8 cellular contexts compared by ENCODE assay signal in the genomic region with DNA sequence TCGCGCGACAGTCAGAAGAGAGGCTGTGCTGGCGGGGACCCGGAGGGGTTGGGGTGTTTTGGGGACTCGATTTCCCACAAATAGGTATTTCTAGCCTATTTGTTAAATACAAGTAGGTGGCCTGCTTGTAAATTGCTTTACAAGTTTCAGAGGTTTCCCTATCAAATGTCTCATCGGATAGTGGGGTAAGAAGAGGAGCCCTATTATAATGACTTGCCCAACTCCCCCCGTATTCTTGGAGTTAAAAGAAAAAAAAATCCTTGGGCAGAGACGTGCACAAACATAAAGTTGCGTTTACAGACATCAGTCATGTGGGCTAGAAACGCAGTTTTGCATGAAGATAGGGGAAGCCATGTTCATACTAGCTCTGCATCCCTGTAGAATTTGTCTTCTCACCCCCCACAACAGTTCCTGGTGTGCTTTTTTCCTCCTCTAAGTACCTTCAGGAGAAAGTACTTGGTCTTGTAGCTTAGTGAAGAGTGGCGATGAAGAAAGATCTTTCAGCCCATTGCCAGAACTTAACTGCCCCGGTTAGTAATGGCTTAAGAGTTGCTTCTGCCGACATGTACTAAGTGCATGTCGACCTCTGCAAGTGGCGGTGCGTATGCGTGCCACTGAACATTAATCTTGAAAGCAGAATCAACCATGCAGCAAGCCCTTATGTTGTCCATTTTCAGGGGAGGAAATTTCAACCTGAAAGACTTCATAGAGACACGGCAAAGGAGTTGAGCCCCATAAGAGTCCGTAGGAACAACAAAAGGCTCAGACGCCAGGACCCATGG. TPM values are rescaled to one million over a fixed set of nuclear protein-coding genes. Genes with fewer than 3 reads are reported as not detected.
DNase-seq lines count a peak whose midpoint lies in the region; ATAC-seq, FAIRE-seq and TF ChIP-seq lines count a peak whose summit lies in the region.

No MANE protein-coding gene starts in this region.

- no peak overlapping the region for H2BK12ac ChIP-seq in H9 (ENCODE audit: insufficient read length, low read depth, low read length)

- H3K9ac ChIP-seq in H9 (ENCODE audit: extremely low read depth, insufficient read length, low read length) (no peak overlapping the region), HepG2 (ENCODE audit: insufficient read depth, low read depth, low read length) (peak overlapping the region; percentile 66)

- H4K5ac ChIP-seq in H9 (ENCODE audit: insufficient read length, low read depth, low read length), result no peak overlapping the region

- H3K36me3 Mint-ChIP-seq in Caco-2 (ENCODE audit: insufficient read depth, unreplicated experiment) (peaks cover 34% of the 10 kb centered on the region), H9 (ENCODE audit: insufficient read depth in 1 of 3, low read depth in 3 of 3) (peaks cover 15 to 26% (median 18%) of the 10 kb centered on the region in 3 experiments)
- peaks cover 13% of the 10 kb centered on the region for H3K36me3 Mint-ChIP-seq in activated naive CD8-positive, alpha-beta T cell

- H3K4me1 Mint-ChIP-seq in Caco-2 (ENCODE audit: low read depth, unreplicated experiment), result peaks cover 21% of the 10 kb centered on the region
- peaks cover 33 to 36% of the 10 kb centered on the region in 2 experiments for H3K4me1 Mint-ChIP-seq in H9
- H3K4me1 Mint-ChIP-seq in activated naive CD8-positive, alpha-beta T cell (ENCODE audit: low read depth), result peaks cover 44% of the 10 kb centered on the region

- H3K4me2 ChIP-seq in H9 (ENCODE audit: insufficient read depth, insufficient read length, low read length), result peak overlapping the region; percentile 45
- H3K4me2 ChIP-seq in HepG2 (ENCODE audit: low read depth, low read length), result peak overlapping the region; percentile 71

- H3K4me3 ChIP-seq in Caco-2 (ENCODE audit: low read depth, low read length) (peak overlapping the region; percentile 45), HepG2 (replicated peaks in 1 of 3; ENCODE audit: insufficient read depth in 1 of 3, low read depth in 2 of 3, low read length in 3 of 3) (peak overlapping the region; percentile 40 to 66 (median 45); a peak in 5 of 6 replicates), vagina (peak overlapping the region; percentile 73 to 91)

- POLR2A ChIA-PET in Caco-2 (lab: Charles Lee), result interaction anchor here (0.9 to 1.0 kb wide), 4 partner anchors 8 to 62 kb away, joined by 3 to 11 read pairs (median 4); partner anchors contain the start of gene BAG3
- POLR2A ChIA-PET in HepG2 (lab: Yijun Ruan, JAX), result interaction anchor here (0.6 to 1.3 kb wide), 9 partner anchors 11 to 128 kb away, joined by 3 to 11 read pairs (median 4); partner anchors contain the start of genes BAG3 and INPP5F

- no peak overlapping the region for H2AK5ac ChIP-seq in H9 (ENCODE audit: insufficient read length, low read length)

- H3K18ac ChIP-seq in H9 (ENCODE audit: insufficient read length, low read depth, low read length), result no peak overlapping the region

- no peak overlapping the region for H3K14ac ChIP-seq in H9 (ENCODE audit: insufficient read depth, low read length)

- ATAC-seq in HepG2, result no peak

- H2BK15ac ChIP-seq in H9 (ENCODE audit: low read depth, low read length), result no peak overlapping the region

- CTCF ChIA-PET in Caco-2 (lab: Charles Lee) (interaction anchor here (0.6 to 1.5 kb wide), 3 partner anchors 11 to 179 kb away, joined by 3 to 9 read pairs (median 8); no protein-coding TSS in a partner anchor), HepG2 (lab: Yijun Ruan, JAX; ENCODE audit: low intra/inter-chr PET ratio, low total read pairs) (no interaction called here)

- TF ChIP-seq POLR2A in HepG2 (IDR thresholded peaks at IDR 0.05; ENCODE audit: insufficient read depth in 1 of 2, low read depth in 2 of 2, low read length in 2 of 2), result no peak
- no peak for TF ChIP-seq POLR2A in vagina (IDR thresholded peaks at IDR 0.05)

- no peak overlapping the region for H3K23ac ChIP-seq in H9 (ENCODE audit: insufficient read length, low read depth, low read length)

- H2BK20ac ChIP-seq in H9 (ENCODE audit: low read depth, low read length, poor library complexity, severe bottlenecking), result no peak overlapping the region

- H3K27ac Mint-ChIP-seq in Caco-2 (ENCODE audit: unreplicated experiment) (peak overlapping the region; percentile 94), H9 (peak overlapping the region; percentile 61 to 99 (median 80); a peak in 6 of 7 replicates)
- peak overlapping the region; percentile 97 for H3K27ac Mint-ChIP-seq in activated naive CD8-positive, alpha-beta T cell

- H3K9me3 Mint-ChIP-seq in Caco-2 (ENCODE audit: unreplicated experiment) (no peaks in the 10 kb centered on the region), H9 (peaks cover 7 to 8% of the 10 kb centered on the region in 2 experiments)
- no peaks in the 10 kb centered on the region for H3K9me3 Mint-ChIP-seq in activated naive CD8-positive, alpha-beta T cell (ENCODE audit: low read depth)

- H3T11ph ChIP-seq in H9 (ENCODE audit: low read length), result no peak overlapping the region

- no peak overlapping the region for H4K8ac ChIP-seq in H9 (replicated peaks; ENCODE audit: insufficient read length, low read depth, low read length)

- H3K56ac ChIP-seq in H9 (ENCODE audit: insufficient read length, low read depth, low read length), result no peak overlapping the region

- intact Hi-C loops in Caco-2 (cut with micrococcal nuclease; ENCODE audit: unreplicated experiment), result loop anchor here (1.0 to 10.0 kb wide), 3 partner anchors 91 to 295 kb away; partner anchors contain the start of genes MCMBP and SEC23IP
- intact Hi-C loops in HepG2 (cut with micrococcal nuclease; ENCODE audit: unreplicated experiment), result loop anchor here (10.0 kb wide), 1 partner anchor 127 kb away; the partner anchor contains the start of gene INPP5F
- intact Hi-C loops in vagina (cut with DNase I), result loop anchor here (5.0 kb wide), 1 partner anchor 55 kb away; the partner anchor contains the start of gene BAG3

- no peak for TF ChIP-seq RAD21 in HepG2 (CRISPR knock-in tag; IDR thresholded peaks at IDR 0.05)

- DNase-seq in Caco-2 (no peak), H9 (no peak), HepG2 (ENCODE audit: low spot score) (no peak), vagina (ENCODE audit: extremely low spot score in 2 of 2) (no peak), T1000 (lab: John Stamatoyannopoulos, UW) (no peak), mucosa of gallbladder (ENCODE audit: low spot score) (no peak)
- no peak for DNase-seq in central memory CD4-positive, alpha-beta T cell

- H3K27me3 ChIP-seq in Caco-2 (replicated peaks; ENCODE audit: control insufficient read depth, insufficient read depth, low read length), result no peaks in the 10 kb centered on the region
- H3K27me3 ChIP-seq in H9 (ENCODE audit: insufficient read depth, low read length), result no peaks in the 10 kb centered on the region
- H3K27me3 ChIP-seq in HepG2 (ENCODE audit: control insufficient read depth in 1 of 2, insufficient read depth in 2 of 2, low read length in 2 of 2), result no peaks in the 10 kb centered on the region; a peak in 1 of 5 replicates
- no peaks in the 10 kb centered on the region for H3K27me3 ChIP-seq in vagina

- H3K9me3 ChIP-seq in Caco-2 (no peaks in the 10 kb centered on the region), H9 (ENCODE audit: control insufficient read depth, low read depth, low read length) (no peaks in the 10 kb centered on the region), HepG2 (ENCODE audit: low read length) (0 out of 2 replicates have a peak, but pooled peaks cover 5% of the 10 kb centered on the region), vagina (no peaks in the 10 kb centered on the region)

- H4K20me1 ChIP-seq in H9 (ENCODE audit: control insufficient read depth, insufficient read depth, insufficient read length) (no peaks in the 10 kb centered on the region), HepG2 (ENCODE audit: insufficient read depth, low read length) (peaks cover 30% of the 10 kb centered on the region)

- H3K27ac ChIP-seq in H9 (ENCODE audit: insufficient read length, low read depth, low read length) (no peak overlapping the region), HepG2 (ENCODE audit: extremely low read length, insufficient read depth, low read length) (peak overlapping the region; percentile 63), vagina (peak overlapping the region; percentile 98)

- TF ChIP-seq CTCF in Caco-2 (IDR thresholded peaks at IDR 0.05; ENCODE audit: insufficient read depth in 1 of 2, low read depth in 1 of 2, low read length in 1 of 2, severe bottlenecking in 1 of 2, unreplicated experiment in 1 of 2) (no peak), H9 (conservative IDR thresholded peaks at IDR 0.05) (no peak), HepG2 (CRISPR knock-in tag; IDR thresholded peaks at IDR 0.05) (no peak), vagina (IDR thresholded peaks at IDR 0.05) (peak in 1 of 3 experiments; percentile 11)

- H2AFZ ChIP-seq in H9 (ENCODE audit: low read length) (no peak overlapping the region), HepG2 (ENCODE audit: low read length) (no peak overlapping the region)

- H3K4me1 ChIP-seq in Caco-2 (peaks cover 32% of the 10 kb centered on the region), H9 (ENCODE audit: insufficient read depth, low read length) (peaks cover 4% of the 10 kb centered on the region; the same call in 1 of the 2 replicates), HepG2 (ENCODE audit: insufficient read depth, low read length) (peaks cover 37% of the 10 kb centered on the region), vagina (peaks cover 38% of the 10 kb centered on the region)

- H4K91ac ChIP-seq in H9 (ENCODE audit: insufficient read length, low read depth, low read length), result no peak overlapping the region

- TF ChIP-seq EP300 in HepG2 (IDR thresholded peaks at IDR 0.05; ENCODE audit: low read depth in 2 of 2, low read length in 2 of 2), result no peak
- TF ChIP-seq EP300 in HepG2 (CRISPR knock-in tag; IDR thresholded peaks at IDR 0.05; ENCODE audit: borderline replicate concordance), result no peak

- H2BK5ac ChIP-seq in H9 (ENCODE audit: insufficient read length, low read length), result no peak overlapping the region

- H3K79me2 ChIP-seq in H9 (ENCODE audit: insufficient read depth, low read length) (peaks cover 32% of the 10 kb centered on the region; the same call in 1 of the 2 replicates), HepG2 (ENCODE audit: insufficient read depth, low read length) (peaks cover 36% of the 10 kb centered on the region)

- BruUV-seq in Caco-2 (replicated peaks; lab: Mats Ljungman, UMichigan) (TSS peak; percentile 74), HepG2 (replicated peaks; lab: Mats Ljungman, UMichigan) (TSS peak; percentile 70)

- in situ Hi-C loops in HepG2 (cut with HindIII; ENCODE audit: extremely low pct_ligation_motif_present, low pct_unique_long_range_greater_than_20kb), result no loop called here

- H3K36me3 ChIP-seq in Caco-2 (ENCODE audit: control insufficient read depth, insufficient read depth, low read length) (no peaks in the 10 kb centered on the region), HepG2 (replicated peaks in 1 of 2; ENCODE audit: control insufficient read depth in 1 of 2, insufficient read depth in 2 of 2, low read length in 2 of 2) (no peaks in the 10 kb centered on the region; a peak in 1 of 5 replicates), vagina (no peaks in the 10 kb centered on the region)

- no CpG with 5 or more reads among the region's 21 CpGs for WGBS in H9 (ENCODE audit: extremely low coverage, insufficient read length, low lambda C conversion rate)
- WGBS in HepG2 (ENCODE audit: low lambda C conversion rate), result 71% methylated on average over 16 of the region's 21 CpGs

- no peak overlapping the region for H2BK120ac ChIP-seq in H9 (ENCODE audit: low read depth, low read length, poor library complexity, severe bottlenecking)

- H3K23me2 ChIP-seq in H9 (ENCODE audit: insufficient read length, low read depth, low read length, poor library complexity, severe bottlenecking), result peaks cover 4% of the 10 kb centered on the region

- FAIRE-seq in HepG2 (lab: Jason Lieb, UNC), result no peak

- H3K4me3 Mint-ChIP-seq in Caco-2 (ENCODE audit: unreplicated experiment) (peak overlapping the region; percentile 92), H9 (peak overlapping the region; percentile 88 to 94)
- peak overlapping the region; percentile 99 for H3K4me3 Mint-ChIP-seq in activated naive CD8-positive, alpha-beta T cell

- no peaks in the 10 kb centered on the region for H3K27me3 Mint-ChIP-seq in Caco-2 (ENCODE audit: insufficient read depth, unreplicated experiment)
- no peaks in the 10 kb centered on the region; the same call in 1 of the 2 replicates for H3K27me3 Mint-ChIP-seq in H9 (ENCODE audit: low read depth)
- no peaks in the 10 kb centered on the region for H3K27me3 Mint-ChIP-seq in activated naive CD8-positive, alpha-beta T cell

- H3K4ac ChIP-seq in H9 (ENCODE audit: low read depth, low read length), result no peak overlapping the region

- H3K79me1 ChIP-seq in H9 (ENCODE audit: insufficient read depth, low read depth, low read length, poor library complexity, severe bottlenecking), result no peaks in the 10 kb centered on the region

RNA-seq across cellular contexts. Expression of gene TIAL1, which starts 0.8 kb away (rescaled TPM):
- 162 and 174 TPM in 2 replicates for total RNA-seq in Caco-2 (2022)
- 146 and 152 TPM in 2 replicates for total RNA-seq in H9 (2021)
- 31.5 and 36.6 TPM in 2 replicates for total RNA-seq in HepG2 (2016; rRNA removed; fragmentation: Illumina TruSeq; extraction: Trizol)
- total RNA-seq in HepG2 (2016; cell fraction: cytosol; rRNA removed; fragmentation: Illumina TruSeq; extraction: Trizol; ENCODE audit: low read depth), result 19.8 and 22.7 TPM in 2 replicates
- 32.7 and 33.0 TPM in 2 replicates for total RNA-seq in HepG2 (2016; cell fraction: insoluble cytoplasmic fraction; rRNA removed; fragmentation: Illumina TruSeq; extraction: Trizol)
- total RNA-seq in HepG2 (2016; cell fraction: membrane; rRNA removed; fragmentation: Illumina TruSeq; extraction: Trizol), result 32.9 and 34.8 TPM in 2 replicates
- total RNA-seq in HepG2 (2016; cell fraction: nucleus; rRNA removed; fragmentation: Illumina TruSeq; extraction: Trizol), result 74.7 and 93.9 TPM in 2 replicates
- polyA plus RNA-seq in HepG2 (2011; rRNA removed), result 145 and 148 TPM in 2 replicates
- 29.6 and 41.0 TPM in 2 replicates for polyA plus RNA-seq in HepG2 (2011; cell fraction: cytosol; rRNA removed)
- 368 and 448 TPM in 2 replicates for polyA plus RNA-seq in HepG2 (2011; cell fraction: nucleus; rRNA removed)
- polyA plus RNA-seq in HepG2 (2012), result 152 and 155 TPM in 2 replicates
- 16.3 and 18.6 TPM in 2 replicates for polyA plus RNA-seq in HepG2 (2016; cell fraction: cytosol; fragmentation: Illumina TruSeq; extraction: Trizol; ENCODE audit: low read depth)
- 72.0 and 75.0 TPM in 2 replicates for polyA plus RNA-seq in HepG2 (2016; cell fraction: insoluble cytoplasmic fraction; fragmentation: Illumina TruSeq; extraction: Trizol; ENCODE audit: low read depth)
- 36.1 and 39.6 TPM in 2 replicates for polyA plus RNA-seq in HepG2 (2016; cell fraction: membrane; fragmentation: Illumina TruSeq; extraction: Trizol; ENCODE audit: low read depth)
- polyA plus RNA-seq in HepG2 (2016; cell fraction: nucleus; fragmentation: Illumina TruSeq; extraction: Trizol; ENCODE audit: insufficient read depth, low read depth), result 291 and 317 TPM in 2 replicates
- 17.9 and 42.2 TPM in 2 replicates for polyA minus RNA-seq in HepG2 (2011; rRNA and poly(A)+ RNA removed; ENCODE audit: low replicate concordance)
- polyA minus RNA-seq in HepG2 (2011; cell fraction: cytosol; rRNA and poly(A)+ RNA removed), result 27.6 and 31.4 TPM in 2 replicates
- 199 and 216 TPM in 2 replicates for polyA minus RNA-seq in HepG2 (2011; cell fraction: nucleus; rRNA and poly(A)+ RNA removed)
- total RNA-seq in vagina, result 71.2 TPM
- 126 TPM for total RNA-seq in mucosa of gallbladder

RNA-seq across cellular contexts. Expression of gene BAG3, which starts 53.6 kb away (rescaled TPM):
- total RNA-seq in Caco-2 (2022), result 30.7 and 31.6 TPM in 2 replicates
- total RNA-seq in H9 (2021), result 11.1 and 11.4 TPM in 2 replicates
- 6.7 and 7.9 TPM in 2 replicates for total RNA-seq in HepG2 (2016; rRNA removed; fragmentation: Illumina TruSeq; extraction: Trizol)
- total RNA-seq in HepG2 (2016; cell fraction: cytosol; rRNA removed; fragmentation: Illumina TruSeq; extraction: Trizol; ENCODE audit: low read depth), result 1.7 and 2.0 TPM in 2 replicates
- 6.7 and 7.5 TPM in 2 replicates for total RNA-seq in HepG2 (2016; cell fraction: insoluble cytoplasmic fraction; rRNA removed; fragmentation: Illumina TruSeq; extraction: Trizol)
- 4.9 and 5.1 TPM in 2 replicates for total RNA-seq in HepG2 (2016; cell fraction: membrane; rRNA removed; fragmentation: Illumina TruSeq; extraction: Trizol)
- total RNA-seq in HepG2 (2016; cell fraction: nucleus; rRNA removed; fragmentation: Illumina TruSeq; extraction: Trizol), result 4.8 and 6.3 TPM in 2 replicates
- polyA plus RNA-seq in HepG2 (2011; rRNA removed), result 2.9 and 3.0 TPM in 2 replicates
- 2.5 and 3.1 TPM in 2 replicates for polyA plus RNA-seq in HepG2 (2011; cell fraction: cytosol; rRNA removed)
- 9.0 and 9.5 TPM in 2 replicates for polyA plus RNA-seq in HepG2 (2011; cell fraction: nucleus; rRNA removed)
- 12.7 and 14.8 TPM in 2 replicates for polyA plus RNA-seq in HepG2 (2012)
- polyA plus RNA-seq in HepG2 (2016; cell fraction: cytosol; fragmentation: Illumina TruSeq; extraction: Trizol; ENCODE audit: low read depth), result 1.9 and 2.1 TPM in 2 replicates
- 15.1 and 20.8 TPM in 2 replicates for polyA plus RNA-seq in HepG2 (2016; cell fraction: insoluble cytoplasmic fraction; fragmentation: Illumina TruSeq; extraction: Trizol; ENCODE audit: low read depth)
- 3.2 and 4.9 TPM in 2 replicates for polyA plus RNA-seq in HepG2 (2016; cell fraction: membrane; fragmentation: Illumina TruSeq; extraction: Trizol; ENCODE audit: low read depth)
- polyA plus RNA-seq in HepG2 (2016; cell fraction: nucleus; fragmentation: Illumina TruSeq; extraction: Trizol; ENCODE audit: insufficient read depth, low read depth), result 14.7 and 18.1 TPM in 2 replicates
- 3.1 and 5.4 TPM in 2 replicates for polyA minus RNA-seq in HepG2 (2011; rRNA and poly(A)+ RNA removed; ENCODE audit: low replicate concordance)
- 6.2 and 6.5 TPM in 2 replicates for polyA minus RNA-seq in HepG2 (2011; cell fraction: cytosol; rRNA and poly(A)+ RNA removed)
- polyA minus RNA-seq in HepG2 (2011; cell fraction: nucleus; rRNA and poly(A)+ RNA removed), result 2.2 and 3.2 TPM in 2 replicates
- total RNA-seq in vagina, result 69.0 TPM
- 65.9 TPM for total RNA-seq in mucosa of gallbladder

RNA-seq across cellular contexts. Expression of gene RGS10, which starts 55.1 kb away (rescaled TPM):
- total RNA-seq in Caco-2 (2022) (22.6 and 23.2 TPM in 2 replicates), H9 (2021) (9.8 and 10.6 TPM in 2 replicates), HepG2 (2016; rRNA removed; fragmentation: Illumina TruSeq; extraction: Trizol) (1.1 and 1.7 TPM in 2 replicates), vagina (63.6 TPM), mucosa of gallbladder (42.7 TPM)
- 2.3 and 4.0 TPM in 2 replicates for total RNA-seq in HepG2 (2016; cell fraction: cytosol; rRNA removed; fragmentation: Illumina TruSeq; extraction: Trizol; ENCODE audit: low read depth)
- total RNA-seq in HepG2 (2016; cell fraction: insoluble cytoplasmic fraction; rRNA removed; fragmentation: Illumina TruSeq; extraction: Trizol), result 1.3 and 2.0 TPM in 2 replicates
- 2.3 and 2.4 TPM in 2 replicates for total RNA-seq in HepG2 (2016; cell fraction: membrane; rRNA removed; fragmentation: Illumina TruSeq; extraction: Trizol)
- total RNA-seq in HepG2 (2016; cell fraction: nucleus; rRNA removed; fragmentation: Illumina TruSeq; extraction: Trizol), result 0.78 and 1.1 TPM in 2 replicates
- 4.1 and 5.1 TPM in 2 replicates for polyA plus RNA-seq in HepG2 (2011; rRNA removed)
- 2.9 and 4.0 TPM in 2 replicates for polyA plus RNA-seq in HepG2 (2011; cell fraction: cytosol; rRNA removed)
- 1.2 and 1.3 TPM in 2 replicates for polyA plus RNA-seq in HepG2 (2011; cell fraction: nucleus; rRNA removed)
- polyA plus RNA-seq in HepG2 (2012), result 1.4 and 3.1 TPM in 2 replicates
- 3.3 and 5.1 TPM in 2 replicates for polyA plus RNA-seq in HepG2 (2016; cell fraction: cytosol; fragmentation: Illumina TruSeq; extraction: Trizol; ENCODE audit: low read depth)
- 2.4 and 3.6 TPM in 2 replicates for polyA plus RNA-seq in HepG2 (2016; cell fraction: insoluble cytoplasmic fraction; fragmentation: Illumina TruSeq; extraction: Trizol; ENCODE audit: low read depth)
- 3.3 TPM in 2 replicates for polyA plus RNA-seq in HepG2 (2016; cell fraction: membrane; fragmentation: Illumina TruSeq; extraction: Trizol; ENCODE audit: low read depth)
- 0.67 and 1.8 TPM in 2 replicates for polyA plus RNA-seq in HepG2 (2016; cell fraction: nucleus; fragmentation: Illumina TruSeq; extraction: Trizol; ENCODE audit: insufficient read depth, low read depth)
- polyA minus RNA-seq in HepG2 (2011; rRNA and poly(A)+ RNA removed; ENCODE audit: low replicate concordance), result 1.3 and 2.3 TPM in 2 replicates
- polyA minus RNA-seq in HepG2 (2011; cell fraction: cytosol; rRNA and poly(A)+ RNA removed), result 1.3 and 2.1 TPM in 2 replicates
- 0.99 and 1.8 TPM in 2 replicates for polyA minus RNA-seq in HepG2 (2011; cell fraction: nucleus; rRNA and poly(A)+ RNA removed)
